ENCODE assay signal across 2 cellular contexts in the genomic region with DNA sequence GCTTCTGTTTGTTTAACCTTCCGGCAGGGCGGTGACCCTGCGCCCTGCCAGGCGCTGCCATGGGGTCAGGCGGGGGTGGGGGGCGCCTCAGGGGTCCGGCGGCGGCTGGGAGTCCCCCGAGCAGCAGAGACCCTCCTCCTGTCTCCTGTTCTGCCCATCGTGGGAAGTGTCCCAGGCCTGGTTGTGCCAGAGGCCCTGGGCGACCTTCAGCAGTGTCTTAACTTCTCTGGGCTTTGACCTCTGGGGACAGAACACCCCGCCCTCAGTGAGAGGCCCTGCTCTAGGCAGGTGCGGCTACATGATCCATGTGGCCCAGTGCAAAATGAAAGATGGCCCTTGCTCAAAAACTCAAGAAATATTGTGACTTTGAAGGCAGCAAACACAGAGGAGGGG.
TF ChIP-seq lines count a peak whose summit lies in the region.

No MANE protein-coding gene starts in this region.

TF ChIP-seq in HepG2, 621 proteins besides CTCF, POLR2A, EP300 and RAD21:
- TF ChIP-seq ZNF660 (CRISPR knock-in tag; IDR thresholded peaks at IDR 0.05; ENCODE audit: borderline replicate concordance, low read depth) = no peak
- no peak for TF ChIP-seq REL (CRISPR knock-in tag; conservative IDR thresholded peaks at IDR 0.05)
- peak; percentile 92 for TF ChIP-seq ZNF768 (CRISPR knock-in tag; IDR thresholded peaks at IDR 0.05)
- TF ChIP-seq, protein P1, sequence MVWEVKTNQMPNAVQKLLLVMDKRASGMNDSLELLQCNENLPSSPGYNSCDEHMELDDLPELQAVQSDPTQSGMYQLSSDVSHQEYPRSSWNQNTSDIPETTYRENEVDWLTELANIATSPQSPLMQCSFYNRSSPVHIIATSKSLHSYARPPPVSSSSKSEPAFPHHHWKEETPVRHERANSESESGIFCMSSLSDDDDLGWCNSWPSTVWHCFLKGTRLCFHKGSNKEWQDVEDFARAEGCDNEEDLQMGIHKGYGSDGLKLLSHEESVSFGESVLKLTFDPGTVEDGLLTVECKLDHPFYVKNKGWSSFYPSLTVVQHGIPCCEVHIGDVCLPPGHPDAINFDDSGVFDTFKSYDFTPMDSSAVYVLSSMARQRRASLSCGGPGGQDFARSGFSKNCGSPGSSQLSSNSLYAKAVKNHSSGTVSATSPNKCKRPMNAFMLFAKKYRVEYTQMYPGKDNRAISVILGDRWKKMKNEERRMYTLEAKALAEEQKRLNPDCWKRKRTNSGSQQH (CRISPR knock-in tag; IDR thresholded peaks at IDR 0.05; ENCODE audit: low read depth) = no peak
- TF ChIP-seq ZNF7 (CRISPR knock-in tag; IDR thresholded peaks at IDR 0.05) = no peak
TF ChIP-seq in HepG2: peak in this region for 1.

TF ChIP-seq in H1, 55 proteins besides CTCF, POLR2A, EP300 and RAD21:
- TF ChIP-seq SIX5 (IDR thresholded peaks at IDR 0.05; ENCODE audit: low read depth, low read length) = no peak
- TF ChIP-seq KDM1A (IDR thresholded peaks at IDR 0.05; ENCODE audit: borderline replicate concordance, low read length) = 0 out of 2 replicates have a peak, but pooled peaks have one; percentile 53
TF ChIP-seq in H1: peak in this region for 1.
